ENCODE assay signal across 34 cellular contexts in genomic region chr5:129378961-129379360, GRCh38.
"Had no signal": no experiment of that assay in that cellular context is flagged by ENCODE, and none has a peak within 500 bp of the region (broad histone marks: within the 10 kb centered on the region; RNA-seq: fewer than 3 reads in every experiment).

No MANE protein-coding gene starts in this region.

- H2AFZ ChIP-seq: PC-9 had no signal

- ATAC-seq: activated naive CD8-positive, alpha-beta T cell treated with anti-CD3 and anti-CD28 coated beads, Interleukin-2, amount 50 U/mL, for 24 hours; activated T-cell treated with anti-CD3 and anti-CD28 coated beads, Interleukin-2, amount 50 U/mL, for 4 hours; K562; Right ventricle myocardium inferior; SK-N-SH treated with all-trans-retinoic acid at 6 μM for 48 hours; T-cell; T-helper 17 cell had no signal

- H3K4me2 ChIP-seq: PC-9 had no signal

- H3K4me1 Mint-ChIP-seq: activated B cell treated with CpG ODN at 0.5 μM for 24 hours; activated naive CD4-positive, alpha-beta T cell treated with anti-CD3 and anti-CD28 coated beads, Interleukin-2, amount 10 ng/mL, durations not matched to agents 7 days and 5 days; activated naive CD8-positive, alpha-beta T cell treated with anti-CD3 and anti-CD28 coated beads, Interleukin-2, amount 50 U/mL, for 24 hours; T-cell had no signal

- H3K9me3 Mint-ChIP-seq: activated B cell treated with CpG ODN at 0.5 μM for 24 hours; activated CD4-positive, alpha-beta memory T cell treated with anti-CD3 and anti-CD28 coated beads for 36 hours; activated naive CD4-positive, alpha-beta T cell treated with anti-CD3 and anti-CD28 coated beads, Interleukin-2, amount 10 ng/mL, durations not matched to agents 7 days and 5 days; activated naive CD8-positive, alpha-beta T cell treated with anti-CD3 and anti-CD28 coated beads, Interleukin-2, amount 50 U/mL, for 24 hours; activated T-cell treated with anti-CD3 and anti-CD28 coated beads, Interleukin-2, amount 50 U/mL, for 4 hours had no signal

- H3K27ac Mint-ChIP-seq: activated B cell treated with CpG ODN at 0.5 μM for 24 hours; activated CD4-positive, alpha-beta memory T cell treated with anti-CD3 and anti-CD28 coated beads for 36 hours; activated naive CD4-positive, alpha-beta T cell treated with anti-CD3 and anti-CD28 coated beads, Interleukin-2, amount 10 ng/mL, durations not matched to agents 7 days and 5 days; activated naive CD8-positive, alpha-beta T cell; activated naive CD8-positive, alpha-beta T cell treated with anti-CD3 and anti-CD28 coated beads, Interleukin-2, amount 50 U/mL, for 24 hours; T-cell; T-helper 17 cell had no signal

- H3K4me3 Mint-ChIP-seq: activated B cell treated with CpG ODN at 0.5 μM for 24 hours; activated CD4-positive, alpha-beta memory T cell treated with anti-CD3 and anti-CD28 coated beads for 36 hours; activated naive CD4-positive, alpha-beta T cell treated with anti-CD3 and anti-CD28 coated beads, Interleukin-2, amount 10 ng/mL, durations not matched to agents 7 days and 5 days; activated naive CD8-positive, alpha-beta T cell; activated naive CD8-positive, alpha-beta T cell treated with anti-CD3 and anti-CD28 coated beads, Interleukin-2, amount 50 U/mL, for 24 hours; activated T-cell treated with anti-CD3 and anti-CD28 coated beads, Interleukin-2, amount 50 U/mL, for 4 hours; T-cell; T-helper 17 cell had no signal

- DNase-seq: activated B cell treated with CpG ODN at 0.5 μM for 24 hours; activated CD4-positive, alpha-beta memory T cell treated with anti-CD3 and anti-CD28 coated beads for 36 hours; activated CD4-positive, alpha-beta T cell treated with anti-CD3 and anti-CD28 coated beads for 4 hours; activated CD4-positive, alpha-beta T cell treated with anti-CD3 and anti-CD28 coated beads, Interleukin-2, amount 50 U/mL, for 1 hour; activated CD4-positive, CD25-positive, alpha-beta regulatory T cell treated with anti-CD3 and anti-CD28 coated beads, Interleukin-2, amount 50 U/mL, for 72 hours; activated CD8-positive, alpha-beta memory T cell treated with anti-CD3 and anti-CD28 coated beads, Interleukin-2, amount 50 U/mL, for 4 hours; activated effector memory CD4-positive, alpha-beta T cell treated with Interleukin-2 at 50 U/mL for 16 hours; activated naive CD4-positive, alpha-beta T cell treated with anti-CD3 and anti-CD28 coated beads, Interleukin-2, amount 10 ng/mL, durations not matched to agents 7 days and 5 days; activated naive CD8-positive, alpha-beta T cell treated with anti-CD3 and anti-CD28 coated beads, Interleukin-2, amount 50 U/mL, for 24 hours; activated T-cell treated with anti-CD3 and anti-CD28 coated beads for 4 hours; activated T-cell treated with anti-CD3 and anti-CD28 coated beads, Interleukin-2, amount 50 U/mL, for 4 hours; aorta; brain microvascular endothelial cell; central memory CD4-positive, alpha-beta T cell; NCI-H1105; NCI-H1417 treated with DMSO at 0.1 percent for 48 hours; NCI-H187 treated with DMSO at 0.1 percent for 48 hours; NCI-H2081; NCI-H2171 treated with DMSO at 0.1 percent for 48 hours; NCI-H2227 treated with DMSO at 0.1 percent for 48 hours; NCI-H446; NCI-H510A treated with DMSO at 0.1 percent for 48 hours; NCI-H526 treated with DMSO at 0.1 percent for 48 hours; NCI-H774; PC-9; SIG-M5; T-cell; T-helper 17 cell had no signal

- H3K27ac ChIP-seq: brain microvascular endothelial cell, PC-9, RWPE1, VCaP had no signal

- H3K27me3 Mint-ChIP-seq: activated B cell treated with CpG ODN at 0.5 μM for 24 hours; activated CD4-positive, alpha-beta memory T cell treated with anti-CD3 and anti-CD28 coated beads for 36 hours; activated naive CD4-positive, alpha-beta T cell treated with anti-CD3 and anti-CD28 coated beads, Interleukin-2, amount 10 ng/mL, durations not matched to agents 7 days and 5 days; activated naive CD8-positive, alpha-beta T cell; activated naive CD8-positive, alpha-beta T cell treated with anti-CD3 and anti-CD28 coated beads, Interleukin-2, amount 50 U/mL, for 24 hours; T-cell; T-helper 17 cell had no signal

- H3K27me3 ChIP-seq: brain microvascular endothelial cell had no signal

- H3K36me3 ChIP-seq: brain microvascular endothelial cell had no signal

- H3K36me3 Mint-ChIP-seq: activated CD4-positive, alpha-beta memory T cell treated with anti-CD3 and anti-CD28 coated beads for 36 hours; activated naive CD4-positive, alpha-beta T cell treated with anti-CD3 and anti-CD28 coated beads, Interleukin-2, amount 10 ng/mL, durations not matched to agents 7 days and 5 days; activated naive CD8-positive, alpha-beta T cell; T-cell had no signal

- H3K4me3 ChIP-seq: K562, PC-9 had no signal
